Comparison of ENCODE assay signal across 1 cellular context in genomic region chr6:28000351-28001045, GRCh38.
TF ChIP-seq lines count a peak whose summit lies in the region.

No MANE protein-coding gene starts in this region.

TF ChIP-seq in K562, 482 proteins besides CTCF, POLR2A, EP300 and RAD21 (continued from another document and continues in another):
- TF ChIP-seq, protein P1, sequence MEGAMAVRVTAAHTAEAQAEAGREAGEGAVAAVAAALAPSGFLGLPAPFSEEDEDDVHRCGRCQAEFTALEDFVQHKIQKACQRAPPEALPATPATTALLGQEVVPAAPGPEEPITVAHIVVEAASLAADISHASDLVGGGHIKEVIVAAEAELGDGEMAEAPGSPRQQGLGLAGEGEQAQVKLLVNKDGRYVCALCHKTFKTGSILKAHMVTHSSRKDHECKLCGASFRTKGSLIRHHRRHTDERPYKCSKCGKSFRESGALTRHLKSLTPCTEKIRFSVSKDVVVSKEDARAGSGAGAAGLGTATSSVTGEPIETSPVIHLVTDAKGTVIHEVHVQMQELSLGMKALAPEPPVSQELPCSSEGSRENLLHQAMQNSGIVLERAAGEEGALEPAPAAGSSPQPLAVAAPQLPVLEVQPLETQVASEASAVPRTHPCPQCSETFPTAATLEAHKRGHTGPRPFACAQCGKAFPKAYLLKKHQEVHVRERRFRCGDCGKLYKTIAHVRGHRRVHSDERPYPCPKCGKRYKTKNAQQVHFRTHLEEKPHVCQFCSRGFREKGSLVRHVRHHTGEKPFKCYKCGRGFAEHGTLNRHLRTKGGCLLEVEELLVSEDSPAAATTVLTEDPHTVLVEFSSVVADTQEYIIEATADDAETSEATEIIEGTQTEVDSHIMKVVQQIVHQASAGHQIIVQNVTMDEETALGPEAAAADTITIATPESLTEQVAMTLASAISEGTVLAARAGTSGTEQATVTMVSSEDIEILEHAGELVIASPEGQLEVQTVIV (CRISPR knock-in tag; IDR thresholded peaks at IDR 0.05; ENCODE audit: borderline replicate concordance): peak; percentile 52; the same call in 1 of the 2 replicates
- no peak for TF ChIP-seq ZNF740 (CRISPR knock-in tag; IDR thresholded peaks at IDR 0.05)
- TF ChIP-seq ZNF740 (tag; IDR thresholded peaks at IDR 0.05): peak in 1 of 2 experiments; percentile 88; a peak in 2 of 4 replicates
- TF ChIP-seq POLR3A (IDR thresholded peaks at IDR 0.05; ENCODE audit: borderline replicate concordance, extremely low read depth, insufficient read depth, insufficient read length): no peak
- peak; percentile 47 for TF ChIP-seq ARID1B (IDR thresholded peaks at IDR 0.05)
- TF ChIP-seq ZFPM2 (CRISPR knock-in tag; IDR thresholded peaks at IDR 0.05): 0 out of 2 replicates have a peak, but pooled peaks have one; percentile 34
- TF ChIP-seq ZNF449 (CRISPR knock-in tag; IDR thresholded peaks at IDR 0.05): peak; percentile 92
- peak; percentile 82; the same call in 1 of the 2 replicates for TF ChIP-seq ZNF212 (CRISPR knock-in tag; IDR thresholded peaks at IDR 0.05)
- TF ChIP-seq TRIM24 (IDR thresholded peaks at IDR 0.05): no peak
- TF ChIP-seq NCOR1 (IDR thresholded peaks at IDR 0.05): peak; percentile 85
- no peak for TF ChIP-seq ZFP91 (CRISPR knock-in tag; IDR thresholded peaks at IDR 0.05)
- TF ChIP-seq ZNF76 (CRISPR knock-in tag; IDR thresholded peaks at IDR 0.05; ENCODE audit: borderline replicate concordance): peak; percentile 90
- TF ChIP-seq ATF1 (CRISPR knock-in tag; IDR thresholded peaks at IDR 0.05): no peak
- TF ChIP-seq ATF1 (tag; IDR thresholded peaks at IDR 0.05): peak; percentile 46; the same call in 1 of the 2 replicates
- TF ChIP-seq, protein P2, sequence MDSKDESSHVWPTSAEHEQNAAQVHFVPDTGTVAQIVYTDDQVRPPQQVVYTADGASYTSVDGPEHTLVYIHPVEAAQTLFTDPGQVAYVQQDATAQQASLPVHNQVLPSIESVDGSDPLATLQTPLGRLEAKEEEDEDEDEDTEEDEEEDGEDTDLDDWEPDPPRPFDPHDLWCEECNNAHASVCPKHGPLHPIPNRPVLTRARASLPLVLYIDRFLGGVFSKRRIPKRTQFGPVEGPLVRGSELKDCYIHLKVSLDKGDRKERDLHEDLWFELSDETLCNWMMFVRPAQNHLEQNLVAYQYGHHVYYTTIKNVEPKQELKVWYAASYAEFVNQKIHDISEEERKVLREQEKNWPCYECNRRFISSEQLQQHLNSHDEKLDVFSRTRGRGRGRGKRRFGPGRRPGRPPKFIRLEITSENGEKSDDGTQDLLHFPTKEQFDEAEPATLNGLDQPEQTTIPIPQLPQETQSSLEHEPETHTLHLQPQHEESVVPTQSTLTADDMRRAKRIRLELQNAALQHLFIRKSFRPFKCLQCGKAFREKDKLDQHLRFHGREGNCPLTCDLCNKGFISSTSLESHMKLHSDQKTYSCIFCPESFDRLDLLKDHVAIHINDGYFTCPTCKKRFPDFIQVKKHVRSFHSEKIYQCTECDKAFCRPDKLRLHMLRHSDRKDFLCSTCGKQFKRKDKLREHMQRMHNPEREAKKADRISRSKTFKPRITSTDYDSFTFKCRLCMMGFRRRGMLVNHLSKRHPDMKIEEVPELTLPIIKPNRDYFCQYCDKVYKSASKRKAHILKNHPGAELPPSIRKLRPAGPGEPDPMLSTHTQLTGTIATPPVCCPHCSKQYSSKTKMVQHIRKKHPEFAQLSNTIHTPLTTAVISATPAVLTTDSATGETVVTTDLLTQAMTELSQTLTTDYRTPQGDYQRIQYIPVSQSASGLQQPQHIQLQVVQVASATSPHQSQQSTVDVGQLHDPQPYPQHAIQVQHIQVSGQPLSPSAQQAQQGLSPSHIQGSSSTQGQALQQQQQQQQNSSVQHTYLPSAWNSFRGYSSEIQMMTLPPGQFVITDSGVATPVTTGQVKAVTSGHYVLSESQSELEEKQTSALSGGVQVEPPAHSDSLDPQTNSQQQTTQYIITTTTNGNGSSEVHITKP (IDR thresholded peaks at IDR 0.05; ENCODE audit: partially characterized antibody): no peak
- TF ChIP-seq TCFL5 (CRISPR knock-in tag; conservative IDR thresholded peaks at IDR 0.05): peak; percentile 60; the same call in 1 of the 2 replicates
- TF ChIP-seq JUND (IDR thresholded peaks at IDR 0.05; ENCODE audit: borderline replicate concordance, low read depth, low read length): peak; percentile 32; the same call in 1 of the 2 replicates
- peak; percentile 72; the same call in 2 of the 3 replicates for TF ChIP-seq JUND (tag; IDR thresholded peaks at IDR 0.05; ENCODE audit: borderline replicate concordance, low read depth, low read length)
- TF ChIP-seq SRSF9 (IDR thresholded peaks at IDR 0.05; ENCODE audit: borderline replicate concordance, low read depth, low read length): no peak
- TF ChIP-seq PBX2 (CRISPR knock-in tag; IDR thresholded peaks at IDR 0.05; ENCODE audit: low read depth): no peak
- TF ChIP-seq PBX2 (tag; conservative IDR thresholded peaks at IDR 0.05; ENCODE audit: low read depth): peak; percentile 72
- TF ChIP-seq ZBTB7A (IDR thresholded peaks at IDR 0.05; ENCODE audit: borderline replicate concordance, control insufficient read depth, low read depth, low read length): no peak
- peak; percentile 92 for TF ChIP-seq PTRF (tag; IDR thresholded peaks at IDR 0.05)
- TF ChIP-seq MCM7 (IDR thresholded peaks at IDR 0.05): no peak
- no peak for TF ChIP-seq HES1 (IDR thresholded peaks at IDR 0.05; ENCODE audit: low read depth)
- TF ChIP-seq FOXP4 (CRISPR knock-in tag; IDR thresholded peaks at IDR 0.05; ENCODE audit: borderline replicate concordance): no peak
- TF ChIP-seq, protein P3, sequence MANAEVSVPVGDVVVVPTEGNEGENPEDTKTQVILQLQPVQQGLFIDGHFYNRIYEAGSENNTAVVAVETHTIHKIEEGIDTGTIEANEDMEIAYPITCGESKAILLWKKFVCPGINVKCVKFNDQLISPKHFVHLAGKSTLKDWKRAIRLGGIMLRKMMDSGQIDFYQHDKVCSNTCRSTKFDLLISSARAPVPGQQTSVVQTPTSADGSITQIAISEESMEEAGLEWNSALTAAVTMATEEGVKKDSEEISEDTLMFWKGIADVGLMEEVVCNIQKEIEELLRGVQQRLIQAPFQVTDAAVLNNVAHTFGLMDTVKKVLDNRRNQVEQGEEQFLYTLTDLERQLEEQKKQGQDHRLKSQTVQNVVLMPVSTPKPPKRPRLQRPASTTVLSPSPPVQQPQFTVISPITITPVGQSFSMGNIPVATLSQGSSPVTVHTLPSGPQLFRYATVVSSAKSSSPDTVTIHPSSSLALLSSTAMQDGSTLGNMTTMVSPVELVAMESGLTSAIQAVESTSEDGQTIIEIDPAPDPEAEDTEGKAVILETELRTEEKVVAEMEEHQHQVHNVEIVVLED (CRISPR knock-in tag; IDR thresholded peaks at IDR 0.05): peak; percentile 62; the same call in 1 of the 2 replicates
- peak; percentile 98 for TF ChIP-seq DMBX1 (CRISPR knock-in tag; IDR thresholded peaks at IDR 0.05; ENCODE audit: borderline replicate concordance)
- TF ChIP-seq RHOXF2B (CRISPR knock-in tag; conservative IDR thresholded peaks at IDR 0.05): peak; percentile 76; the same call in 1 of the 2 replicates
- no peak for TF ChIP-seq SP2 (IDR thresholded peaks at IDR 0.05; ENCODE audit: extremely low read depth, low read depth, low read length, poor library complexity, severe bottlenecking)
- peak; percentile 95 for TF ChIP-seq ZNF41 (CRISPR knock-in tag; conservative IDR thresholded peaks at IDR 0.05)
- peak; percentile 47; the same call in 1 of the 2 replicates for TF ChIP-seq FOSL1 (tag; conservative IDR thresholded peaks at IDR 0.05)
- TF ChIP-seq TFE3 (CRISPR knock-in tag; IDR thresholded peaks at IDR 0.05): no peak
- peak; percentile 97 for TF ChIP-seq NFIC (IDR thresholded peaks at IDR 0.05)
- TF ChIP-seq, protein P4, sequence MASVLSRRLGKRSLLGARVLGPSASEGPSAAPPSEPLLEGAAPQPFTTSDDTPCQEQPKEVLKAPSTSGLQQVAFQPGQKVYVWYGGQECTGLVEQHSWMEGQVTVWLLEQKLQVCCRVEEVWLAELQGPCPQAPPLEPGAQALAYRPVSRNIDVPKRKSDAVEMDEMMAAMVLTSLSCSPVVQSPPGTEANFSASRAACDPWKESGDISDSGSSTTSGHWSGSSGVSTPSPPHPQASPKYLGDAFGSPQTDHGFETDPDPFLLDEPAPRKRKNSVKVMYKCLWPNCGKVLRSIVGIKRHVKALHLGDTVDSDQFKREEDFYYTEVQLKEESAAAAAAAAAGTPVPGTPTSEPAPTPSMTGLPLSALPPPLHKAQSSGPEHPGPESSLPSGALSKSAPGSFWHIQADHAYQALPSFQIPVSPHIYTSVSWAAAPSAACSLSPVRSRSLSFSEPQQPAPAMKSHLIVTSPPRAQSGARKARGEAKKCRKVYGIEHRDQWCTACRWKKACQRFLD (CRISPR knock-in tag; IDR thresholded peaks at IDR 0.05): peak; percentile 99
